In the genomic region with DNA sequence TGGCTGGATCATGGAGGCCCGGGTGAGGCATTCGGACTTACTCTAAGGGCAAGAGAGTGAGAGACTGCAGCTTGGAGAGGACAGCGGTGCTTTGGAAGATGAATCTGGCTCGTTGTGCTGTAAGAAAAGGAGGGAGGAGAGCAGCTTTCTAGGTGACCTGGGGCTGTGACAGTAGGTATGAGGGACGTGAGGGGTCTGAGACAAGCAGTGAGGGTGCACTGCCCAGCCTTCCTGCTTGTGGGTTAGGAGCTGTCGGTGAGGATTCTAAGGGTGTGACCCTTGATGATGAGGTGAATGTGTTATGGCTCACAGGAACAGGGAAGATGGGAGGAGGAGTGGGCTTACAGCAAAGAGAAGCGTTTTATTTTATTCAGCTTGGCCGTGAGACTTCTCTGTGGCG, we compare ENCODE assay signal across 1 cellular context.
TF ChIP-seq lines count a peak whose summit lies in the region.

No MANE protein-coding gene starts in this region.

TF ChIP-seq in HepG2, 621 proteins besides CTCF, POLR2A, EP300 and RAD21 (continued from another document):
- TF ChIP-seq RFX3 (CRISPR knock-in tag; IDR thresholded peaks at IDR 0.05) (no peak), ZBTB8A (CRISPR knock-in tag; IDR thresholded peaks at IDR 0.05; ENCODE audit: borderline replicate concordance, low read depth) (no peak), HNRNPLL (IDR thresholded peaks at IDR 0.05; ENCODE audit: low read depth, low read length, poor library complexity, severe bottlenecking) (no peak)
- TF ChIP-seq, protein P1, sequence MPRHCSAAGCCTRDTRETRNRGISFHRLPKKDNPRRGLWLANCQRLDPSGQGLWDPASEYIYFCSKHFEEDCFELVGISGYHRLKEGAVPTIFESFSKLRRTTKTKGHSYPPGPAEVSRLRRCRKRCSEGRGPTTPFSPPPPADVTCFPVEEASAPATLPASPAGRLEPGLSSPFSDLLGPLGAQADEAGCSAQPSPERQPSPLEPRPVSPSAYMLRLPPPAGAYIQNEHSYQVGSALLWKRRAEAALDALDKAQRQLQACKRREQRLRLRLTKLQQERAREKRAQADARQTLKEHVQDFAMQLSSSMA (CRISPR knock-in tag; IDR thresholded peaks at IDR 0.05), result no peak
